1 cellular context compared by ENCODE assay signal in genomic region chr1:185733818-185734709, GRCh38.
TF ChIP-seq lines count a peak whose summit lies in the region.

Gene HMCN1 (plus strand): TSS chr1:185734391. CDS start chr1:185734780, 389 bp downstream.

TF ChIP-seq in H1, 55 proteins besides CTCF, POLR2A, EP300 and RAD21 (continued from another document):
- no peak; the same call in 1 of the 2 replicates for TF ChIP-seq USF2 (IDR thresholded peaks at IDR 0.05; ENCODE audit: low read length)
- 0 out of 4 replicates have a peak, but pooled peaks of 1 of the 2 experiments have one; percentile 20 for TF ChIP-seq HDAC2 (IDR thresholded peaks at IDR 0.05; ENCODE audit: borderline replicate concordance in 1 of 2, low read depth in 2 of 2, low read length in 2 of 2)
- peak; percentile 59 for TF ChIP-seq PHF8 (conservative IDR thresholded peaks at IDR 0.05; ENCODE audit: low read depth, low read length)
- no peak for TF ChIP-seq POU5F1 (IDR thresholded peaks at IDR 0.05; ENCODE audit: low read depth, low read length)
- 0 out of 2 replicates have a peak, but pooled peaks have one; percentile 30 for TF ChIP-seq CREB1 (IDR thresholded peaks at IDR 0.05)
- no peak for TF ChIP-seq GTF2F1 (IDR thresholded peaks at IDR 0.05; ENCODE audit: borderline replicate concordance, low read depth, low read length)
- TF ChIP-seq E2F6 (IDR thresholded peaks at IDR 0.05) = peak; percentile 54; the same call in 1 of the 2 replicates
- TF ChIP-seq KDM5A (IDR thresholded peaks at IDR 0.05; ENCODE audit: low read length) = no peak
- TF ChIP-seq RXRA (IDR thresholded peaks at IDR 0.05; ENCODE audit: insufficient read depth, low read depth, low read length) = no peak
- peak; percentile 99 for TF ChIP-seq ASH2L (IDR thresholded peaks at IDR 0.05; ENCODE audit: low read length)
- peak; percentile 89 for TF ChIP-seq TAF1 (IDR thresholded peaks at IDR 0.05; ENCODE audit: low read depth, low read length)
- TF ChIP-seq CHD2 (IDR thresholded peaks at IDR 0.05; ENCODE audit: low read length) = no peak
- TF ChIP-seq, protein P1, sequence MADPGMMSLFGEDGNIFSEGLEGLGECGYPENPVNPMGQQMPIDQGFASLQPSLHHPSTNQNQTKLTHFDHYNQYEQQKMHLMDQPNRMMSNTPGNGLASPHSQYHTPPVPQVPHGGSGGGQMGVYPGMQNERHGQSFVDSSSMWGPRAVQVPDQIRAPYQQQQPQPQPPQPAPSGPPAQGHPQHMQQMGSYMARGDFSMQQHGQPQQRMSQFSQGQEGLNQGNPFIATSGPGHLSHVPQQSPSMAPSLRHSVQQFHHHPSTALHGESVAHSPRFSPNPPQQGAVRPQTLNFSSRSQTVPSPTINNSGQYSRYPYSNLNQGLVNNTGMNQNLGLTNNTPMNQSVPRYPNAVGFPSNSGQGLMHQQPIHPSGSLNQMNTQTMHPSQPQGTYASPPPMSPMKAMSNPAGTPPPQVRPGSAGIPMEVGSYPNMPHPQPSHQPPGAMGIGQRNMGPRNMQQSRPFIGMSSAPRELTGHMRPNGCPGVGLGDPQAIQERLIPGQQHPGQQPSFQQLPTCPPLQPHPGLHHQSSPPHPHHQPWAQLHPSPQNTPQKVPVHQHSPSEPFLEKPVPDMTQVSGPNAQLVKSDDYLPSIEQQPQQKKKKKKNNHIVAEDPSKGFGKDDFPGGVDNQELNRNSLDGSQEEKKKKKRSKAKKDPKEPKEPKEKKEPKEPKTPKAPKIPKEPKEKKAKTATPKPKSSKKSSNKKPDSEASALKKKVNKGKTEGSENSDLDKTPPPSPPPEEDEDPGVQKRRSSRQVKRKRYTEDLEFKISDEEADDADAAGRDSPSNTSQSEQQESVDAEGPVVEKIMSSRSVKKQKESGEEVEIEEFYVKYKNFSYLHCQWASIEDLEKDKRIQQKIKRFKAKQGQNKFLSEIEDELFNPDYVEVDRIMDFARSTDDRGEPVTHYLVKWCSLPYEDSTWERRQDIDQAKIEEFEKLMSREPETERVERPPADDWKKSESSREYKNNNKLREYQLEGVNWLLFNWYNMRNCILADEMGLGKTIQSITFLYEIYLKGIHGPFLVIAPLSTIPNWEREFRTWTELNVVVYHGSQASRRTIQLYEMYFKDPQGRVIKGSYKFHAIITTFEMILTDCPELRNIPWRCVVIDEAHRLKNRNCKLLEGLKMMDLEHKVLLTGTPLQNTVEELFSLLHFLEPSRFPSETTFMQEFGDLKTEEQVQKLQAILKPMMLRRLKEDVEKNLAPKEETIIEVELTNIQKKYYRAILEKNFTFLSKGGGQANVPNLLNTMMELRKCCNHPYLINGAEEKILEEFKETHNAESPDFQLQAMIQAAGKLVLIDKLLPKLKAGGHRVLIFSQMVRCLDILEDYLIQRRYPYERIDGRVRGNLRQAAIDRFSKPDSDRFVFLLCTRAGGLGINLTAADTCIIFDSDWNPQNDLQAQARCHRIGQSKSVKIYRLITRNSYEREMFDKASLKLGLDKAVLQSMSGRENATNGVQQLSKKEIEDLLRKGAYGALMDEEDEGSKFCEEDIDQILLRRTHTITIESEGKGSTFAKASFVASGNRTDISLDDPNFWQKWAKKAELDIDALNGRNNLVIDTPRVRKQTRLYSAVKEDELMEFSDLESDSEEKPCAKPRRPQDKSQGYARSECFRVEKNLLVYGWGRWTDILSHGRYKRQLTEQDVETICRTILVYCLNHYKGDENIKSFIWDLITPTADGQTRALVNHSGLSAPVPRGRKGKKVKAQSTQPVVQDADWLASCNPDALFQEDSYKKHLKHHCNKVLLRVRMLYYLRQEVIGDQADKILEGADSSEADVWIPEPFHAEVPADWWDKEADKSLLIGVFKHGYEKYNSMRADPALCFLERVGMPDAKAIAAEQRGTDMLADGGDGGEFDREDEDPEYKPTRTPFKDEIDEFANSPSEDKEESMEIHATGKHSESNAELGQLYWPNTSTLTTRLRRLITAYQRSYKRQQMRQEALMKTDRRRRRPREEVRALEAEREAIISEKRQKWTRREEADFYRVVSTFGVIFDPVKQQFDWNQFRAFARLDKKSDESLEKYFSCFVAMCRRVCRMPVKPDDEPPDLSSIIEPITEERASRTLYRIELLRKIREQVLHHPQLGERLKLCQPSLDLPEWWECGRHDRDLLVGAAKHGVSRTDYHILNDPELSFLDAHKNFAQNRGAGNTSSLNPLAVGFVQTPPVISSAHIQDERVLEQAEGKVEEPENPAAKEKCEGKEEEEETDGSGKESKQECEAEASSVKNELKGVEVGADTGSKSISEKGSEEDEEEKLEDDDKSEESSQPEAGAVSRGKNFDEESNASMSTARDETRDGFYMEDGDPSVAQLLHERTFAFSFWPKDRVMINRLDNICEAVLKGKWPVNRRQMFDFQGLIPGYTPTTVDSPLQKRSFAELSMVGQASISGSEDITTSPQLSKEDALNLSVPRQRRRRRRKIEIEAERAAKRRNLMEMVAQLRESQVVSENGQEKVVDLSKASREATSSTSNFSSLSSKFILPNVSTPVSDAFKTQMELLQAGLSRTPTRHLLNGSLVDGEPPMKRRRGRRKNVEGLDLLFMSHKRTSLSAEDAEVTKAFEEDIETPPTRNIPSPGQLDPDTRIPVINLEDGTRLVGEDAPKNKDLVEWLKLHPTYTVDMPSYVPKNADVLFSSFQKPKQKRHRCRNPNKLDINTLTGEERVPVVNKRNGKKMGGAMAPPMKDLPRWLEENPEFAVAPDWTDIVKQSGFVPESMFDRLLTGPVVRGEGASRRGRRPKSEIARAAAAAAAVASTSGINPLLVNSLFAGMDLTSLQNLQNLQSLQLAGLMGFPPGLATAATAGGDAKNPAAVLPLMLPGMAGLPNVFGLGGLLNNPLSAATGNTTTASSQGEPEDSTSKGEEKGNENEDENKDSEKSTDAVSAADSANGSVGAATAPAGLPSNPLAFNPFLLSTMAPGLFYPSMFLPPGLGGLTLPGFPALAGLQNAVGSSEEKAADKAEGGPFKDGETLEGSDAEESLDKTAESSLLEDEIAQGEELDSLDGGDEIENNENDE (IDR thresholded peaks at IDR 0.05; ENCODE audit: insufficient replicate concordance, low read length) = no peak
- no peak for TF ChIP-seq SUZ12 (IDR thresholded peaks at IDR 0.05; ENCODE audit: low read length)
- no peak for TF ChIP-seq EGR1 (IDR thresholded peaks at IDR 0.05; ENCODE audit: borderline replicate concordance, low read depth, low read length)
- TF ChIP-seq SP2 (IDR thresholded peaks at IDR 0.05; ENCODE audit: low read length) = no peak
- no peak for TF ChIP-seq RFX5 (IDR thresholded peaks at IDR 0.05; ENCODE audit: borderline replicate concordance, low read depth, low read length)
- no peak for TF ChIP-seq CEBPB (IDR thresholded peaks at IDR 0.05; ENCODE audit: low read depth, low read length)
- TF ChIP-seq POLR2AphosphoS5 (IDR thresholded peaks at IDR 0.05; ENCODE audit: low read depth, low read length) = 0 out of 2 replicates have a peak, but pooled peaks have one; percentile 50
- TF ChIP-seq KDM4A (IDR thresholded peaks at IDR 0.05; ENCODE audit: low read depth, low read length, severe bottlenecking) = peak; percentile 31
- peak; percentile 76; the same call in 1 of the 2 replicates for TF ChIP-seq TBP (IDR thresholded peaks at IDR 0.05; ENCODE audit: low read depth, low read length)
- no peak for TF ChIP-seq EZH2 (IDR thresholded peaks at IDR 0.05; ENCODE audit: low read depth, low read length, severe bottlenecking)
- TF ChIP-seq SIN3A (conservative IDR thresholded peaks at IDR 0.05 in 1 of 2, IDR thresholded peaks at IDR 0.05 in 1 of 2; ENCODE audit: low read depth in 1 of 2, low read length in 2 of 2) = peak in 1 of 2 experiments; percentile 41; a peak in 1 of 4 replicates
- peak; percentile 96; the same call in 1 of the 2 replicates for TF ChIP-seq RBBP5 (IDR thresholded peaks at IDR 0.05; ENCODE audit: borderline replicate concordance, low read depth, low read length)
- TF ChIP-seq SIRT6 (IDR thresholded peaks at IDR 0.05; ENCODE audit: low read length) = no peak
- no peak for TF ChIP-seq MAFK (IDR thresholded peaks at IDR 0.05; ENCODE audit: low read depth, low read length)
- no peak for TF ChIP-seq NANOG (IDR thresholded peaks at IDR 0.05; ENCODE audit: insufficient read depth, low read depth, low read length, poor library complexity, severe bottlenecking)
- no peak for TF ChIP-seq RNF2 (IDR thresholded peaks at IDR 0.05; ENCODE audit: borderline replicate concordance, low read depth, low read length, missing control alignments, poor library complexity, severe bottlenecking)
- peak; percentile 31 for TF ChIP-seq TAF7 (optimal IDR thresholded peaks at IDR 0.05; ENCODE audit: borderline replicate concordance, low read depth, low read length)
- no peak for TF ChIP-seq JUN (IDR thresholded peaks at IDR 0.05; ENCODE audit: low read depth, low read length)
- TF ChIP-seq SRF (IDR thresholded peaks at IDR 0.05; ENCODE audit: low read depth, low read length) = no peak
- TF ChIP-seq BACH1 (IDR thresholded peaks at IDR 0.05; ENCODE audit: low read length) = no peak; the same call in 1 of the 2 replicates
- no peak for TF ChIP-seq ATF2 (IDR thresholded peaks at IDR 0.05; ENCODE audit: low read length)
